Comparison of ENCODE assay signal across 25 cellular contexts in genomic region chr15:100186366-100186765, GRCh38.
"Had no signal": no experiment of that assay in that cellular context is flagged by ENCODE, and none has a peak within 500 bp of the region (broad histone marks: within the 10 kb centered on the region; RNA-seq: fewer than 3 reads in every experiment).

No MANE protein-coding gene starts in this region.

- FAIRE-seq: astrocyte had no signal

- H3K36me3 Mint-ChIP-seq: activated naive CD8-positive, alpha-beta T cell; brain; WTC11 had no signal

- H3K4me3 Mint-ChIP-seq: activated naive CD4-positive, alpha-beta T cell treated with anti-CD3 and anti-CD28 coated beads for 36 hours; activated naive CD8-positive, alpha-beta T cell; T-helper 1 cell treated with Interleukin-12 subunit alpha and Interleukin-12 subunit beta and Interleukin-4 antibody, amounts not matched to agents 30 μg/mL and 1 μg/mL, for 36 hours; WTC11 had no signal

- H3K36me3 ChIP-seq: MG63 had no signal

- H3K27ac Mint-ChIP-seq: activated naive CD4-positive, alpha-beta T cell treated with anti-CD3 and anti-CD28 coated beads for 36 hours; activated naive CD8-positive, alpha-beta T cell; T-helper 1 cell treated with Interleukin-12 subunit alpha and Interleukin-12 subunit beta and Interleukin-4 antibody, amounts not matched to agents 30 μg/mL and 1 μg/mL, for 36 hours; WTC11 had no signal

- H3K9me3 Mint-ChIP-seq: activated naive CD4-positive, alpha-beta T cell treated with anti-CD3 and anti-CD28 coated beads for 36 hours; T-helper 1 cell treated with Interleukin-12 subunit alpha and Interleukin-12 subunit beta and Interleukin-4 antibody, amounts not matched to agents 30 μg/mL and 1 μg/mL, for 36 hours; WTC11 had no signal

- DNase-seq: activated CD4-positive, alpha-beta T cell treated with anti-CD3 and anti-CD28 coated beads for 48 hours; activated CD4-positive, alpha-beta T cell treated with anti-CD3 and anti-CD28 coated beads, Interleukin-2, amount 50 U/mL, for 48 hours; activated naive CD4-positive, alpha-beta T cell treated with anti-CD3 and anti-CD28 coated beads for 36 hours; activated T-cell treated with anti-CD3 and anti-CD28 coated beads, Interleukin-2, amount 50 U/mL, for 1 hour; amygdala; MG63; MV-4-11; NCI-H1092 treated with DMSO at 0.1 percent for 48 hours; NCI-H1417 treated with DMSO at 0.1 percent for 48 hours; NCI-H1694; NCI-H2029; NCI-H345; NCI-H510A; NCI-H526 treated with DMSO at 0.1 percent for 48 hours; NCI-H82; NK-92 treated with Interleukin-12 subunit alpha and Interleukin-12 subunit beta, amount 100 ng/mL, for 24 hours; OCI-M1; RPMI8226; SHP77 treated with DMSO at 0.1 percent for 48 hours had no signal

- H3K9me3 ChIP-seq: MG63 had no signal

- ATAC-seq: Panc1, WTC11 had no signal

- H3K27me3 ChIP-seq: MG63 had no signal

- H3K4me3 ChIP-seq: MG63 had no signal

- H3K27me3 Mint-ChIP-seq: activated naive CD8-positive, alpha-beta T cell had no signal
